ENCODE assay signal across 23 cellular contexts in genomic region chr9:125971050-125971449, GRCh38.
"Had no signal": no experiment of that assay in that cellular context is flagged by ENCODE, and none has a peak within 500 bp of the region (broad histone marks: within the 10 kb centered on the region; RNA-seq: fewer than 3 reads in every experiment).

No MANE protein-coding gene starts in this region.

- H3K27ac ChIP-seq: breast epithelium, epithelial cell of prostate, heart left ventricle, lower lobe of right lung, ovary, prostate gland, skin epidermis, transverse colon had no signal

- ATAC-seq: heart left ventricle; natural killer cell; stimulated activated effector memory CD8-positive, alpha-beta T cell treated with anti-CD3 and anti-CD28 coated beads, Interleukin-12 subunit alpha, Interleukin-12 subunit beta, amount 100 ng/mL, for 72 hours; T-helper 17 cell had no signal

- H3K27me3 Mint-ChIP-seq: T-helper 17 cell had no signal

- H3K36me3 ChIP-seq: breast epithelium, ovary, prostate gland, transverse colon had no signal

- H3K9me3 ChIP-seq: lower lobe of right lung, ovary, prostate gland, transverse colon had no signal

- H3K4me3 Mint-ChIP-seq: activated naive CD8-positive, alpha-beta T cell treated with anti-CD3 and anti-CD28 coated beads, Interleukin-2, amount 10 ng/mL, durations not matched to agents 7 days and 5 days; mesothelial cell of epicardium; natural killer cell; stimulated activated effector memory CD8-positive, alpha-beta T cell treated with anti-CD3 and anti-CD28 coated beads, Interleukin-12 subunit alpha, Interleukin-12 subunit beta, amount 100 ng/mL, for 72 hours; T-helper 17 cell had no signal

- H3K4me1 Mint-ChIP-seq: activated naive CD8-positive, alpha-beta T cell treated with anti-CD3 and anti-CD28 coated beads, Interleukin-2, amount 10 ng/mL, durations not matched to agents 7 days and 5 days; mesothelial cell of epicardium; natural killer cell had no signal

- H3K4me1 ChIP-seq: breast epithelium, heart left ventricle, lower lobe of right lung, prostate gland, transverse colon had no signal

- DNase-seq: activated CD4-positive, alpha-beta T cell treated with anti-CD3 and anti-CD28 coated beads for 4 hours; activated CD4-positive, alpha-beta T cell treated with anti-CD3 and anti-CD28 coated beads, Interleukin-2, amount 50 U/mL, for 48 hours; activated CD4-positive, CD25-positive, alpha-beta regulatory T cell; activated naive CD4-positive, alpha-beta T cell treated with Interleukin-2 at 50 U/mL for 16 hours; activated naive CD8-positive, alpha-beta T cell treated with anti-CD3 and anti-CD28 coated beads, Interleukin-2, amount 10 ng/mL, durations not matched to agents 7 days and 5 days; activated T-cell treated with anti-CD3 and anti-CD28 coated beads, Interleukin-2, amount 50 U/mL, for 48 hours; amniotic stem cell; cortex of kidney; heart left ventricle; kidney; lower lobe of right lung; natural killer cell; ovary; stimulated activated CD4-positive, alpha-beta T cell treated with anti-CD3 and anti-CD28 coated beads, Interleukin-1b, Interleukin-23, amount 100 ng/mL, for 48 hours; T-helper 17 cell; transverse colon had no signal

- H3K27me3 ChIP-seq: breast epithelium, heart left ventricle, ovary, transverse colon had no signal

- H3K27ac Mint-ChIP-seq: activated naive CD8-positive, alpha-beta T cell treated with anti-CD3 and anti-CD28 coated beads, Interleukin-2, amount 10 ng/mL, durations not matched to agents 7 days and 5 days; mesothelial cell of epicardium; natural killer cell; stimulated activated effector memory CD8-positive, alpha-beta T cell treated with anti-CD3 and anti-CD28 coated beads, Interleukin-12 subunit alpha, Interleukin-12 subunit beta, amount 100 ng/mL, for 72 hours; T-helper 17 cell had no signal

- H3K9me3 Mint-ChIP-seq: natural killer cell; stimulated activated effector memory CD8-positive, alpha-beta T cell treated with anti-CD3 and anti-CD28 coated beads, Interleukin-12 subunit alpha, Interleukin-12 subunit beta, amount 100 ng/mL, for 72 hours had no signal

- FAIRE-seq: kidney, urothelium cell line had no signal

- H3K4me3 ChIP-seq: breast epithelium, heart left ventricle, lower lobe of right lung, ovary, prostate gland, skin epidermis, transverse colon had no signal

- H3K36me3 Mint-ChIP-seq: activated naive CD8-positive, alpha-beta T cell treated with anti-CD3 and anti-CD28 coated beads, Interleukin-2, amount 10 ng/mL, durations not matched to agents 7 days and 5 days; stimulated activated effector memory CD8-positive, alpha-beta T cell treated with anti-CD3 and anti-CD28 coated beads, Interleukin-12 subunit alpha, Interleukin-12 subunit beta, amount 100 ng/mL, for 72 hours had no signal
